10 cellular contexts compared by ENCODE assay signal in genomic region chr3:107339690-107340089, GRCh38. TPM values are rescaled to one million over a fixed set of nuclear protein-coding genes. Genes with fewer than 3 reads are reported as not detected.
"Had no signal": no experiment of that assay in that cellular context is flagged by ENCODE, and none has a peak within 500 bp of the region (broad histone marks: within the 10 kb centered on the region; RNA-seq: fewer than 3 reads in every experiment).

No MANE protein-coding gene starts in this region.

RNA-seq across cellular contexts. Expression of gene CCDC54, which starts 37.5 kb away (rescaled TPM):
- total RNA-seq: OCI-LY7, PC-3, PC-9, Peyer's patch, Right ventricle myocardium inferior, Right ventricle myocardium superior, RPMI7951, SJCRH30, SJSA1, SK-MEL-5 had no signal
